8 cellular contexts compared by ENCODE assay signal in the genomic region with DNA sequence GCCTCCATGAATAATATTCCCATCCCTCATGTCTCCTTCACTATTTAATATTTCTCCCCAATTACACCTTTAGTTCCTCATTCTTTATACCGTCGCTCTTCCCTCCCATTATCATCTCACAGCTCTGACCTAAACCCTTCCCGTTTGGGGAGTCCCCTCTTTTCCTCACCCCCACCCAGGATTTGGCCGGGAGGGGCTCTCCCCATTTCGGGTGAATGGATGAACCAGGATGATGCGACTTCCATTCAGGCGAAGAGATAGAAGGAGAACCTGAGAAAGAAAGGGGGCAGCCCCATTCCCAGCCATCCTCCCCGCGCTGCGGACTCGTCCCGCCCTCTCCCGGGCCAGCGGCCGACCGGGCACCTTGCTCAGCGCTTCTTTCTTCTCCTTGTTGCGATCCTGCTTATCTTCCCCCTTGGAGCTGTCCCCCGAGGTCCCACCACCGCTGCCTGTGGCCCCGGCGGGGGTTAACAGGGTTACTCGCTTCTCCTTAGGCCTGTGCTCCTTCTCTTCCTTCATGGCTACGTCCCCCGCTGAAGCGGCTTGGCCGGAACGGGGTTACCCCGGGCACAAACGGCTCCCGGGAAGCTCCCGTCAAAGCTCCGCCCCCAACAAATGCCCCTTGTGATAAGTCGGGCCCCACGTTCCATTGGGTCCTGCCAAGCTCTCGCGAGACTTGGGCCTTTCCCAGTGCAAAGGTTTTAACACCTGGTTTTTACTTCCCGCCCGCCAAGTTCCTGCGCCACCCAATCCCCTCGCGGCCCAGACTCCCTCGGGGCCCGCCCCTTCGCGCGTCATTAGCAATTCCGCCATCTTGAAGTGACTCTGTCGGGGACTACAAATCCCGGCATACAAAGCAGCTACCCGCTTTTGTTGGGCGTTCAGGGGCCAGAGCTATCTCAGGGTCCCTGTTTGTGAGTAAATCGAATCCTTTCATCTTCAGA. TPM values are rescaled to one million over a fixed set of nuclear protein-coding genes. Genes with fewer than 3 reads are reported as not detected.
DNase-seq lines count a peak whose midpoint lies in the region; ATAC-seq lines count a peak whose summit lies in the region.

A gene with protein sequence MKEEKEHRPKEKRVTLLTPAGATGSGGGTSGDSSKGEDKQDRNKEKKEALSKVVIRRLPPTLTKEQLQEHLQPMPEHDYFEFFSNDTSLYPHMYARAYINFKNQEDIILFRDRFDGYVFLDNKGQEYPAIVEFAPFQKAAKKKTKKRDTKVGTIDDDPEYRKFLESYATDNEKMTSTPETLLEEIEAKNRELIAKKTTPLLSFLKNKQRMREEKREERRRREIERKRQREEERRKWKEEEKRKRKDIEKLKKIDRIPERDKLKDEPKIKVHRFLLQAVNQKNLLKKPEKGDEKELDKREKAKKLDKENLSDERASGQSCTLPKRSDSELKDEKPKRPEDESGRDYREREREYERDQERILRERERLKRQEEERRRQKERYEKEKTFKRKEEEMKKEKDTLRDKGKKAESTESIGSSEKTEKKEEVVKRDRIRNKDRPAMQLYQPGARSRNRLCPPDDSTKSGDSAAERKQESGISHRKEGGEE (minus strand): TSS at position 554 of the 944 bp plus-strand sequence. CDS start 35 bp downstream, at position 519.

- H3K36me3 ChIP-seq in BLaER1 treated with 17β-estradiol and CSF1 and Interleukin-3, amounts not matched to agents 10 nM and 100 nM = peaks cover 4 to 32% (median 20%) of the 10 kb centered on the region in 11 experiments; a peak in 19 of 22 replicates

- peak within 1 kb of the TSS; percentile 65 to 83 (median 74) for H3K4me3 ChIP-seq in BLaER1 treated with 17β-estradiol and CSF1 and Interleukin-3, amounts not matched to agents 10 nM and 100 nM

- peak within 1 kb of the TSS; percentile 80 to 90 (median 87) for H3K9ac ChIP-seq in BLaER1 treated with 17β-estradiol and CSF1 and Interleukin-3, amounts not matched to agents 10 nM and 100 nM

- peaks cover 0 to 12% (median 8%) of the 10 kb centered on the region in 10 experiments; a peak in 9 of 20 replicates for H3K4me1 ChIP-seq in BLaER1 treated with 17β-estradiol and CSF1 and Interleukin-3, amounts not matched to agents 10 nM and 100 nM

- peaks cover 0 to 6% (median 0%) of the 10 kb centered on the region in 11 experiments; a peak in 2 of 22 replicates for H3K9me3 ChIP-seq in BLaER1 treated with 17β-estradiol and CSF1 and Interleukin-3, amounts not matched to agents 10 nM and 100 nM (replicated peaks in 1 of 11)

- H3K4me2 ChIP-seq in BLaER1 treated with 17β-estradiol and CSF1 and Interleukin-3, amounts not matched to agents 10 nM and 100 nM = peak within 1 kb of the TSS; percentile 68 to 83 (median 73)

- peak within 1 kb of the TSS; percentile 60 to 88 (median 82) for H3K27ac ChIP-seq in BLaER1 treated with 17β-estradiol and CSF1 and Interleukin-3, amounts not matched to agents 10 nM and 100 nM

- no peaks in the 10 kb centered on the region; a peak in 1 of 22 replicates for H4K20me1 ChIP-seq in BLaER1 treated with 17β-estradiol and CSF1 and Interleukin-3, amounts not matched to agents 10 nM and 100 nM

- ATAC-seq in GM19351 (IDR thresholded peaks at IDR 0.05; ENCODE audit: unreplicated experiment) (peak; percentile 96), HG03521 (IDR thresholded peaks at IDR 0.05; ENCODE audit: unreplicated experiment) (peak; percentile 97), left lobe of liver (peak; percentile 97)

- no peaks in the 10 kb centered on the region for H3K27me3 ChIP-seq in BLaER1 treated with 17β-estradiol and CSF1 and Interleukin-3, amounts not matched to agents 10 nM and 100 nM

- DNase-seq in NCI-H748 (lab: John Stamatoyannopoulos, UW; ENCODE audit: unreplicated experiment) = peak; percentile 100
- peak; percentile 70 to 89 for DNase-seq in activated CD4-positive, alpha-beta T cell treated with anti-CD3 and anti-CD28 coated beads, Interleukin-2, amount 50 U/mL, for 24 hours (ENCODE audit: low read depth in 1 of 2, low spot score in 1 of 2)
- peak; percentile 96 for DNase-seq in dedifferentiated amniotic fluid mesenchymal stem cell (ENCODE audit: extremely low spot score)
- DNase-seq in left lobe of liver (ENCODE audit: low spot score) = peak; percentile 96
- DNase-seq in stimulated activated CD4-positive, alpha-beta T cell treated with anti-CD3 and anti-CD28 coated beads, Interleukin-2, amount 100 ng/mL, for 4 hours (ENCODE audit: low read depth) = peak; percentile 91

RNA-seq across cellular contexts. Expression of the gene that starts here (rescaled TPM):
- 2.9 TPM for total RNA-seq in left lobe of liver

Comparison
In these comparisons a context has a peak if more than half of its experiments do, and no peak if none do; other contexts are left out.
1. Peak in every context shown above with its lines: DNase-seq, ATAC-seq, H3K4me3 ChIP-seq and H3K27ac ChIP-seq.